8 cellular contexts compared by ENCODE assay signal in the genomic region with DNA sequence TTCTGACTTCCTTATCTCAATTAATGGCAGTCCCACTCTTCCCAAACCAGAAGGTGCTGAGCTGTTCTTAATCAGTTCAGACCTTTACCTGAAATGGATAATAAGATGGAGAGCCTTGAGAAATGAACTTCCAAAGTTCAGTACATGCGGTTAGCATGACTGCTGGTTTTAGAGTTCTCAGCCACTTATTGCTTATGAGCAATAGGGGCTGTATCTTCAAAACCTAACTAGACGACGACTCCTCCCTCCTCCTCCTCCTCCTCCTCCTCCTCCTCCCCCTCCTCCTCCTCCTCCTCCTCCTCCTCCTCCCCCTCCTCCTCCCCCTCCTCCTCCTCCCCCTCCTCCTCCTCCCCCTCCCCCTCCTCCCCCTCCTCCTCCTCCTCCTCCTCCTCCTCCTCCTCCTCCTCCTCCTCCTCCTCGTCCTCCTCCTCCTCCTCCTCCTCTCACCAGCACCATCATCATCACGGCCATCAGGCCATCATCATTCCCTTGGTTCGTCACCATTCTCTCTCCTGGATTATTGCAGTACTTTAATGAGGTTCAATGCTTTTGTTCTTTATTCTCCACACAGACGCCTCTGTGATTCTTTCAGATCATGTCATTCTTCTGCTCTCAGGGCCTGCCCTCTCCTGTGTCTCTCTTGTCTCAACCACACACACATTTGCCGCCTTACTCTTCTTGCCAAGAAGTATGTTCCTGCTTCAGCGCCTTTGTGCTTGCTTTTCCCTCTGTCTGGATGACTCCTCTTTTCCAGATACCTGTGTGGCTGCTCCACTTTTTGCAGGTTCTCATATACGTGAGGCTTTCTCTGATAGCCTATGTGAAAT. TPM values are rescaled to one million over a fixed set of nuclear protein-coding genes. Genes with fewer than 3 reads are reported as not detected.
DNase-seq lines count a peak whose midpoint lies in the region; ATAC-seq and TF ChIP-seq lines count a peak whose summit lies in the region.

No MANE protein-coding gene starts in this region.

- ATAC-seq in GM18520 (IDR thresholded peaks at IDR 0.05; ENCODE audit: unreplicated experiment) = no peak
- no peak for ATAC-seq in GM21619 (IDR thresholded peaks at IDR 0.05; ENCODE audit: unreplicated experiment)
- ATAC-seq in HG02623 (IDR thresholded peaks at IDR 0.05; ENCODE audit: unreplicated experiment) = no peak

- H3K79me2 ChIP-seq in OCI-LY7 (ENCODE audit: insufficient read depth, low read depth, low read length) = peaks cover 63% of the 10 kb centered on the region

- DNase-seq in NOMO-1 treated with DMSO at 0.1 percent for 48 hours (lab: John Stamatoyannopoulos, UW; ENCODE audit: unreplicated experiment) = peak; percentile 47
- DNase-seq in NOMO-1 treated with dmso at 0.1 percent for 144 hours (lab: John Stamatoyannopoulos, UW; ENCODE audit: unreplicated experiment) = no peak
- no peak for DNase-seq in OCI-LY7 (ENCODE audit: low spot score)
- peak; percentile 24 for DNase-seq in pons (ENCODE audit: low spot score)

- intact Hi-C loops in OCI-LY7 (cut with micrococcal nuclease; ENCODE audit: unreplicated experiment) = loop anchor here (5.0 kb wide), 2 partner anchors 93 to 412 kb away; a partner anchor contains a TSS

- TF ChIP-seq CTCF in OCI-LY7 (conservative IDR thresholded peaks at IDR 0.05; ENCODE audit: low read length) = no peak

- H3K9ac ChIP-seq in endocrine pancreas (ENCODE audit: control insufficient read depth, insufficient read depth, low read length) = no peak overlapping the region

- H3K4me1 ChIP-seq in OCI-LY7 (ENCODE audit: insufficient read depth, low read length, poor library complexity, severe bottlenecking) = peaks cover 15% of the 10 kb centered on the region
- peaks cover 10% of the 10 kb centered on the region for H3K4me1 ChIP-seq in endocrine pancreas (ENCODE audit: control insufficient read depth, insufficient read depth, low read length)

- no peaks in the 10 kb centered on the region for H3K9me2 ChIP-seq in OCI-LY7 (ENCODE audit: insufficient read depth, low read length)

- H3K27ac ChIP-seq in OCI-LY7 (ENCODE audit: low read depth, low read length, poor library complexity, severe bottlenecking) = no peak overlapping the region

- H3K9me3 ChIP-seq in OCI-LY7 (ENCODE audit: low read length) (no peaks in the 10 kb centered on the region), endocrine pancreas (ENCODE audit: control insufficient read depth, low read length) (no peaks in the 10 kb centered on the region)

- H3K27me3 ChIP-seq in endocrine pancreas (ENCODE audit: control insufficient read depth, insufficient read depth, low read length) = no peaks in the 10 kb centered on the region

- BruUV-seq in OCI-LY7 (replicated peaks; lab: Mats Ljungman, UMichigan) = no TSS peak

- CTCF ChIA-PET in OCI-LY7 (lab: Charles Lee; ENCODE audit: unreplicated experiment) = no interaction called here

- no peaks in the 10 kb centered on the region; the same call in 1 of the 2 replicates for H3K36me3 ChIP-seq in OCI-LY7 (ENCODE audit: insufficient read depth, low read length)
- no peaks in the 10 kb centered on the region for H3K36me3 ChIP-seq in endocrine pancreas (ENCODE audit: control insufficient read depth, insufficient read depth, low read length)

- H2AFZ ChIP-seq in OCI-LY7 (ENCODE audit: low read length) = no peak overlapping the region

- H3K4me2 ChIP-seq in OCI-LY7 (ENCODE audit: low read length) = peak overlapping the region; percentile 97

- H3K4me3 ChIP-seq in OCI-LY7 (ENCODE audit: low read depth, low read length, poor library complexity, severe bottlenecking) (peak overlapping the region; percentile 81), endocrine pancreas (ENCODE audit: control insufficient read depth, insufficient read depth, low read length) (peak overlapping the region; percentile 95)

- POLR2A ChIA-PET in OCI-LY7 (lab: Charles Lee) = no interaction called here

- H4K20me1 ChIP-seq in OCI-LY7 (ENCODE audit: insufficient read depth, low read length) = peaks cover 21% of the 10 kb centered on the region; the same call in 1 of the 2 replicates

RNA-seq across cellular contexts. Expression of a gene that starts 2.7 kb away (rescaled TPM):
- total RNA-seq in OCI-LY7 (2014; rRNA removed; shearing (Covaris generic)) = 27.7 and 33.8 TPM in 2 replicates
- total RNA-seq in OCI-LY7 (2022) = 33.5 and 38.4 TPM in 2 replicates

Comparison
In these comparisons a context has a peak if more than half of its experiments do, and no peak if none do; other contexts are left out.
1. DNase-seq: peak in NOMO-1 treated with DMSO at 0.1 percent for 48 hours (single experiment) and pons (single experiment); none in NOMO-1 treated with dmso at 0.1 percent for 144 hours (single experiment) and OCI-LY7 (single experiment).